Comparison of ENCODE assay signal across 20 cellular contexts in genomic region chr13:27128825-27129627, GRCh38. TPM values are rescaled to one million over a fixed set of nuclear protein-coding genes. Genes with fewer than 3 reads are reported as not detected.
DNase-seq lines count a peak whose midpoint lies in the region; ATAC-seq and TF ChIP-seq lines count a peak whose summit lies in the region.
"Had no signal": no experiment of that assay in that cellular context is flagged by ENCODE, and none has a peak within 500 bp of the region (broad histone marks: within the 10 kb centered on the region; RNA-seq: fewer than 3 reads in every experiment).

No MANE protein-coding gene starts in this region.

- 0 out of 2 replicates have a peak, but pooled peaks cover 7% of the 10 kb centered on the region for H3K36me3 ChIP-seq in Loucy (ENCODE audit: insufficient read depth, low read length)
- H3K36me3 ChIP-seq: ascending aorta had no signal

- POLR2A ChIA-PET in activated CD4-positive, alpha-beta memory T cell treated with anti-CD3 and anti-CD28 coated beads for 36 hours (lab: Charles Lee), result interaction anchor here (1.2 to 3.8 kb wide), 3 partner anchors 41 to 130 kb away, joined by 3 to 25 read pairs (median 4); no protein-coding TSS in a partner anchor
- POLR2A ChIA-PET in activated CD4-positive, alpha-beta memory T cell treated with anti-CD3 and anti-CD28 coated beads, Interleukin-2, amount 10 ng/mL, durations not matched to agents 7 days and 5 days (lab: Charles Lee), result interaction anchor here (0.6 to 1.2 kb wide), 3 partner anchors 44 to 602 kb away, joined by 3 read pairs; partner anchors contain the start of gene RPL21

- ATAC-seq in activated naive CD8-positive, alpha-beta T cell treated with anti-CD3 and anti-CD28 coated beads, Interleukin-2, amount 50 U/mL, for 24 hours, result no peak
- ATAC-seq in stimulated activated effector memory CD8-positive, alpha-beta T cell treated with anti-CD3 and anti-CD28 coated beads, Interleukin-12 subunit alpha, Interleukin-12 subunit beta, amount 100 ng/mL, for 72 hours, result no peak
- no peak for ATAC-seq in HG03196 (IDR thresholded peaks at IDR 0.05; ENCODE audit: unreplicated experiment)
- ATAC-seq: left colon had no signal

- peak overlapping the region; percentile 71 for H3K27ac Mint-ChIP-seq in activated CD4-positive, alpha-beta memory T cell treated with anti-CD3 and anti-CD28 coated beads for 36 hours
- H3K27ac Mint-ChIP-seq in activated CD4-positive, alpha-beta memory T cell treated with anti-CD3 and anti-CD28 coated beads, Interleukin-2, amount 10 ng/mL, durations not matched to agents 7 days and 5 days, result no peak overlapping the region
- peak overlapping the region; percentile 77 for H3K27ac Mint-ChIP-seq in activated naive CD8-positive, alpha-beta T cell treated with anti-CD3 and anti-CD28 coated beads, Interleukin-2, amount 50 U/mL, for 24 hours
- peak overlapping the region; percentile 93 for H3K27ac Mint-ChIP-seq in stimulated activated effector memory CD8-positive, alpha-beta T cell treated with anti-CD3 and anti-CD28 coated beads, Interleukin-12 subunit alpha, Interleukin-12 subunit beta, amount 100 ng/mL, for 72 hours
- H3K27ac Mint-ChIP-seq: mesothelial cell of epicardium, type B pancreatic cell had no signal

- H3K27me3 Mint-ChIP-seq in activated CD4-positive, alpha-beta memory T cell treated with anti-CD3 and anti-CD28 coated beads for 36 hours, result no peaks in the 10 kb centered on the region
- no peaks in the 10 kb centered on the region for H3K27me3 Mint-ChIP-seq in activated CD4-positive, alpha-beta memory T cell treated with anti-CD3 and anti-CD28 coated beads, Interleukin-2, amount 10 ng/mL, durations not matched to agents 7 days and 5 days
- no peaks in the 10 kb centered on the region for H3K27me3 Mint-ChIP-seq in activated naive CD8-positive, alpha-beta T cell treated with anti-CD3 and anti-CD28 coated beads, Interleukin-2, amount 50 U/mL, for 24 hours
- H3K27me3 Mint-ChIP-seq: type B pancreatic cell had no signal

- H3K4me1 ChIP-seq in Loucy (ENCODE audit: insufficient read depth, low read length, poor library complexity, severe bottlenecking), result peaks cover 55% of the 10 kb centered on the region

- H3K79me2 ChIP-seq in Loucy (ENCODE audit: insufficient read depth, low read length), result peaks cover 100% of the 10 kb centered on the region

- H4K20me1 ChIP-seq in Loucy (ENCODE audit: insufficient read depth, low read length, poor library complexity, severe bottlenecking), result peaks cover 78% of the 10 kb centered on the region

- peak overlapping the region; percentile 10 for H3K4me2 ChIP-seq in Loucy (ENCODE audit: low read depth, low read length, poor library complexity, severe bottlenecking)

- DNase-seq in activated CD4-positive, alpha-beta memory T cell treated with anti-CD3 and anti-CD28 coated beads for 36 hours, result no peak
- no peak for DNase-seq in activated CD4-positive, alpha-beta memory T cell treated with anti-CD3 and anti-CD28 coated beads, Interleukin-2, amount 10 ng/mL, durations not matched to agents 7 days and 5 days
- DNase-seq in activated naive CD8-positive, alpha-beta T cell treated with anti-CD3 and anti-CD28 coated beads, Interleukin-2, amount 50 U/mL, for 24 hours, result no peak
- DNase-seq in stimulated activated effector memory CD8-positive, alpha-beta T cell treated with anti-CD3 and anti-CD28 coated beads, Interleukin-12 subunit alpha, Interleukin-12 subunit beta, amount 100 ng/mL, for 72 hours (ENCODE audit: low spot score in 2 of 2), result no peak
- DNase-seq in RPMI8226 (no peak), NCI-H1092 treated with DMSO at 0.1 percent for 48 hours (lab: John Stamatoyannopoulos, UW) (no peak)
- DNase-seq: cerebellar nuclear complex; DMS 273 treated with DMSO at 0.1 percent for 48 hours; effector memory CD4-positive, alpha-beta T cell; GDM1; left colon; NCI-H1417 treated with DMSO at 0.1 percent for 48 hours; NCI-H69; SHP77 treated with DMSO at 0.1 percent for 48 hours; T-helper 2 cell had no signal

- 0 out of 2 replicates have a peak, but pooled peaks cover 2% of the 10 kb centered on the region for H3K9me3 ChIP-seq in Loucy (ENCODE audit: insufficient read depth, low read depth, low read length)

- 0 out of 2 replicates have a peak, but pooled peaks cover 6% of the 10 kb centered on the region for H3F3A ChIP-seq in Loucy (ENCODE audit: low read depth)

- H3K9ac ChIP-seq in Loucy (ENCODE audit: low read depth, low read length, poor library complexity, severe bottlenecking), result no peak overlapping the region

- H3K4me3 ChIP-seq in Loucy (ENCODE audit: low read length, poor library complexity, severe bottlenecking), result no peak overlapping the region
- H3K4me3 ChIP-seq: ascending aorta had no signal

- no peak overlapping the region for H2AFZ ChIP-seq in Loucy (ENCODE audit: low read length)

- no peak for TF ChIP-seq CTCF in Loucy (conservative IDR thresholded peaks at IDR 0.05; ENCODE audit: low read length)

- CTCF ChIA-PET in activated CD4-positive, alpha-beta memory T cell treated with anti-CD3 and anti-CD28 coated beads for 36 hours (lab: Charles Lee), result interaction anchor here (1.5 to 1.9 kb wide), 2 partner anchors 41 to 144 kb away, joined by 3 to 5 read pairs; no protein-coding TSS in a partner anchor
- CTCF ChIA-PET in activated CD4-positive, alpha-beta memory T cell treated with anti-CD3 and anti-CD28 coated beads, Interleukin-2, amount 10 ng/mL, durations not matched to agents 7 days and 5 days (lab: Charles Lee), result interaction anchor here (1.2 kb wide), 1 partner anchor 142 kb away, joined by 3 read pairs; no protein-coding TSS in a partner anchor

- intact Hi-C loops in activated CD4-positive, alpha-beta memory T cell treated with anti-CD3 and anti-CD28 coated beads for 36 hours (cut with micrococcal nuclease), result no loop called here

- H3K27me3 ChIP-seq in Loucy (ENCODE audit: insufficient read depth, low read length, poor library complexity, severe bottlenecking), result no peaks in the 10 kb centered on the region
- H3K27me3 ChIP-seq: ascending aorta had no signal

- peaks cover 35% of the 10 kb centered on the region for H3K36me3 Mint-ChIP-seq in activated CD4-positive, alpha-beta memory T cell treated with anti-CD3 and anti-CD28 coated beads for 36 hours
- H3K36me3 Mint-ChIP-seq in activated CD4-positive, alpha-beta memory T cell treated with anti-CD3 and anti-CD28 coated beads, Interleukin-2, amount 10 ng/mL, durations not matched to agents 7 days and 5 days (ENCODE audit: low read depth), result peaks cover 42% of the 10 kb centered on the region
- H3K36me3 Mint-ChIP-seq in activated naive CD8-positive, alpha-beta T cell treated with anti-CD3 and anti-CD28 coated beads, Interleukin-2, amount 50 U/mL, for 24 hours (ENCODE audit: low read depth), result peaks cover 32% of the 10 kb centered on the region
- peaks cover 61% of the 10 kb centered on the region for H3K36me3 Mint-ChIP-seq in stimulated activated effector memory CD8-positive, alpha-beta T cell treated with anti-CD3 and anti-CD28 coated beads, Interleukin-12 subunit alpha, Interleukin-12 subunit beta, amount 100 ng/mL, for 72 hours

- no peaks in the 10 kb centered on the region for H3K9me2 ChIP-seq in Loucy (replicated peaks; ENCODE audit: low read depth, low read length)

- H3K4me3 Mint-ChIP-seq in activated CD4-positive, alpha-beta memory T cell treated with anti-CD3 and anti-CD28 coated beads for 36 hours, result no peak overlapping the region
- H3K4me3 Mint-ChIP-seq in activated CD4-positive, alpha-beta memory T cell treated with anti-CD3 and anti-CD28 coated beads, Interleukin-2, amount 10 ng/mL, durations not matched to agents 7 days and 5 days, result no peak overlapping the region
- H3K4me3 Mint-ChIP-seq in activated naive CD8-positive, alpha-beta T cell treated with anti-CD3 and anti-CD28 coated beads, Interleukin-2, amount 50 U/mL, for 24 hours, result peak overlapping the region; percentile 46
- peak overlapping the region; percentile 61 for H3K4me3 Mint-ChIP-seq in stimulated activated effector memory CD8-positive, alpha-beta T cell treated with anti-CD3 and anti-CD28 coated beads, Interleukin-12 subunit alpha, Interleukin-12 subunit beta, amount 100 ng/mL, for 72 hours
- H3K4me3 Mint-ChIP-seq: mesothelial cell of epicardium, type B pancreatic cell had no signal

- H3K4me1 Mint-ChIP-seq in activated CD4-positive, alpha-beta memory T cell treated with anti-CD3 and anti-CD28 coated beads for 36 hours (ENCODE audit: low read depth), result peaks cover 86% of the 10 kb centered on the region
- H3K4me1 Mint-ChIP-seq in activated CD4-positive, alpha-beta memory T cell treated with anti-CD3 and anti-CD28 coated beads, Interleukin-2, amount 10 ng/mL, durations not matched to agents 7 days and 5 days, result peaks cover 69% of the 10 kb centered on the region
- H3K4me1 Mint-ChIP-seq in activated naive CD8-positive, alpha-beta T cell treated with anti-CD3 and anti-CD28 coated beads, Interleukin-2, amount 50 U/mL, for 24 hours, result peaks cover 85% of the 10 kb centered on the region
- peaks cover 79% of the 10 kb centered on the region for H3K4me1 Mint-ChIP-seq in stimulated activated effector memory CD8-positive, alpha-beta T cell treated with anti-CD3 and anti-CD28 coated beads, Interleukin-12 subunit alpha, Interleukin-12 subunit beta, amount 100 ng/mL, for 72 hours

- peaks cover 22% of the 10 kb centered on the region for H3K9me3 Mint-ChIP-seq in activated CD4-positive, alpha-beta memory T cell treated with anti-CD3 and anti-CD28 coated beads for 36 hours
- peaks cover 15% of the 10 kb centered on the region for H3K9me3 Mint-ChIP-seq in activated CD4-positive, alpha-beta memory T cell treated with anti-CD3 and anti-CD28 coated beads, Interleukin-2, amount 10 ng/mL, durations not matched to agents 7 days and 5 days
- H3K9me3 Mint-ChIP-seq in activated naive CD8-positive, alpha-beta T cell treated with anti-CD3 and anti-CD28 coated beads, Interleukin-2, amount 50 U/mL, for 24 hours, result peaks cover 9% of the 10 kb centered on the region
- H3K9me3 Mint-ChIP-seq in stimulated activated effector memory CD8-positive, alpha-beta T cell treated with anti-CD3 and anti-CD28 coated beads, Interleukin-12 subunit alpha, Interleukin-12 subunit beta, amount 100 ng/mL, for 72 hours, result no peaks in the 10 kb centered on the region

RNA-seq across cellular contexts. Expression of gene USP12, which starts 42.6 kb away (rescaled TPM):
- 10 to 100 TPM; 39.4 to 40.6 TPM for total RNA-seq in activated CD4-positive, alpha-beta memory T cell treated with anti-CD3 and anti-CD28 coated beads for 36 hours
- total RNA-seq in activated CD4-positive, alpha-beta memory T cell treated with anti-CD3 and anti-CD28 coated beads, Interleukin-2, amount 10 ng/mL, durations not matched to agents 7 days and 5 days, result 10 to 100 TPM; 22.5 to 23.5 TPM

Comparison
In these comparisons a context has a peak if more than half of its experiments do, and no peak if none do; other contexts are left out.
1. H3K4me3 Mint-ChIP-seq: peak in activated naive CD8-positive, alpha-beta T cell treated with anti-CD3 and anti-CD28 coated beads, Interleukin-2, amount 50 U/mL, for 24 hours (single experiment) and stimulated activated effector memory CD8-positive, alpha-beta T cell treated with anti-CD3 and anti-CD28 coated beads, Interleukin-12 subunit alpha, Interleukin-12 subunit beta, amount 100 ng/mL, for 72 hours (single experiment); none in activated CD4-positive, alpha-beta memory T cell treated with anti-CD3 and anti-CD28 coated beads for 36 hours (single experiment) and activated CD4-positive, alpha-beta memory T cell treated with anti-CD3 and anti-CD28 coated beads, Interleukin-2, amount 10 ng/mL, durations not matched to agents 7 days and 5 days (single experiment).